14 cellular contexts compared by ENCODE assay signal in genomic region chr4:122873752-122874151, GRCh38. TPM values are rescaled to one million over a fixed set of nuclear protein-coding genes. Genes with fewer than 3 reads are reported as not detected.
DNase-seq lines count a peak whose midpoint lies in the region; ATAC-seq and TF ChIP-seq lines count a peak whose summit lies in the region.
"Had no signal": no experiment of that assay in that cellular context is flagged by ENCODE, and none has a peak within 500 bp of the region (broad histone marks: within the 10 kb centered on the region; RNA-seq: fewer than 3 reads in every experiment).

No MANE protein-coding gene starts in this region.

- no peak for TF ChIP-seq POLR2A in stomach (IDR thresholded peaks at IDR 0.05)

- TF ChIP-seq CTCF in AG09309 (IDR thresholded peaks at IDR 0.05; ENCODE audit: control insufficient read depth, insufficient read depth, low read depth, low read length, missing control alignments), result no peak
- TF ChIP-seq CTCF in kidney epithelial cell (IDR thresholded peaks at IDR 0.05; ENCODE audit: insufficient read depth, low read length, poor library complexity, severe bottlenecking), result no peak
- TF ChIP-seq CTCF in stomach (IDR thresholded peaks at IDR 0.05), result no peak

- peaks cover 3% of the 10 kb centered on the region for H3K36me3 ChIP-seq in kidney epithelial cell (ENCODE audit: control insufficient read depth, insufficient read depth, low read length)
- peaks cover 0 to 9% (median 0%) of the 10 kb centered on the region in 4 donors for H3K36me3 ChIP-seq in stomach
- H3K36me3 ChIP-seq: BLaER1 had no signal

- no peak overlapping the region for H3K27ac ChIP-seq in stomach
- H3K27ac ChIP-seq: BLaER1, KMS-11 had no signal

- TF ChIP-seq EP300 in stomach (IDR thresholded peaks at IDR 0.05), result no peak

- DNase-seq in AG09309 (ENCODE audit: low read depth) (peak; percentile 48), astrocyte of the hippocampus (ENCODE audit: low read depth, low spot score) (peak; percentile 66), kidney epithelial cell (ENCODE audit: low read depth) (peak; percentile 88), NCI-H1092 treated with DMSO at 0.1 percent for 48 hours (lab: John Stamatoyannopoulos, UW) (no peak), SHP77 (lab: John Stamatoyannopoulos, UW) (no peak), stomach (no peak), NCI-H1694 treated with DMSO at 0.1 percent for 48 hours (lab: John Stamatoyannopoulos, UW) (no peak)
- DNase-seq: activated CD4-positive, alpha-beta T cell treated with anti-CD3 and anti-CD28 coated beads for 48 hours; NCI-H2171; stimulated activated CD4-positive, alpha-beta T cell treated with anti-CD3 and anti-CD28 coated beads, Interleukin-4, amount 100 ng/mL, for 4 hours; stimulated activated naive CD4-positive, alpha-beta T cell had no signal

- intact Hi-C loops in stomach (cut with DNase I; ENCODE audit: low total_unique reads), result no loop called here

- 65 to 73% (median 69%) methylated on average over 3 of the region's 3 CpGs for WGBS in stomach, 5 donors

- H3K4me3 ChIP-seq in AG09309 (ENCODE audit: control insufficient read depth, low read depth, low read length) (no peak overlapping the region), kidney epithelial cell (ENCODE audit: low read depth, low read length) (no peak overlapping the region), stomach (no peak overlapping the region)
- H3K4me3 ChIP-seq: BLaER1 had no signal

- H3K27me3 ChIP-seq in kidney epithelial cell (ENCODE audit: control insufficient read depth, insufficient read depth, low read length) (no peaks in the 10 kb centered on the region), stomach (no peaks in the 10 kb centered on the region)
- H3K27me3 ChIP-seq: BLaER1 had no signal

- ATAC-seq in HG03354 (IDR thresholded peaks at IDR 0.05; ENCODE audit: poor library complexity, severe bottlenecking, unreplicated experiment), result peak; percentile 83

- H3K4me1 ChIP-seq in stomach, result peaks cover 0 to 10% (median 3%) of the 10 kb centered on the region in 4 donors
- H3K4me1 ChIP-seq: BLaER1 had no signal

- H3K9me3 ChIP-seq in stomach, result no peaks in the 10 kb centered on the region
- H3K9me3 ChIP-seq: BLaER1 had no signal

RNA-seq across cellular contexts. Expression of gene FGF2, which starts 47.1 kb away (rescaled TPM):
- total RNA-seq in kidney epithelial cell, result 29.1 and 29.4 TPM in 2 replicates
- total RNA-seq in stomach, result 10 to 100 TPM in 3 of 5 donors, 1 to 10 TPM in 1, under 1 TPM in 1; 0.29 to 47.3 (median 29.2) TPM
- polyA plus RNA-seq in stomach, result 1 to 10 TPM; 2.6 to 4.5 (median 3.5) TPM

RNA-seq across cellular contexts. Expression of gene NUDT6, which starts 48.6 kb away (rescaled TPM):
- total RNA-seq in kidney epithelial cell (9.7 and 10.0 TPM in 2 replicates), stomach (10 to 100 TPM in 1 of 5 donors, 1 to 10 TPM in 2, under 1 TPM in 1, not detected in 1; 0.58 to 10.5 (median 6.3) TPM)
- 1 to 10 TPM; 5.3 to 6.2 (median 5.7) TPM for polyA plus RNA-seq in stomach

Comparison
In these comparisons a context has a peak if more than half of its experiments do, and no peak if none do; other contexts are left out.
1. DNase-seq: peak in AG09309 (single experiment), astrocyte of the hippocampus (single experiment) and kidney epithelial cell (single experiment); none in NCI-H1092 treated with DMSO at 0.1 percent for 48 hours (single experiment), SHP77 (0 of 2), stomach (single experiment) and NCI-H1694 treated with DMSO at 0.1 percent for 48 hours (single experiment).